16 cellular contexts compared by ENCODE assay signal in genomic region chr22:43136801-43137200, GRCh38. TPM values are rescaled to one million over a fixed set of nuclear protein-coding genes. Genes with fewer than 3 reads are reported as not detected.
DNase-seq lines count a peak whose midpoint lies in the region; ATAC-seq and TF ChIP-seq lines count a peak whose summit lies in the region.
"Had no signal": no experiment of that assay in that cellular context is flagged by ENCODE, and none has a peak within 500 bp of the region (broad histone marks: within the 10 kb centered on the region; RNA-seq: fewer than 3 reads in every experiment).

No MANE protein-coding gene starts in this region.

- no peak overlapping the region for H3K4me3 ChIP-seq in heart right ventricle
- H3K4me3 ChIP-seq in neutrophil (ENCODE audit: low read depth in 1 of 2, low read length in 1 of 2) = peak overlapping the region in 1 of 2 experiments; percentile 4
- no peak overlapping the region for H3K4me3 ChIP-seq in upper lobe of right lung
- H3K4me3 ChIP-seq: HAP-1, SJCRH30 had no signal

- DNase-seq in Right ventricle myocardium superior = no peak
- DNase-seq in left cardiac atrium = no peak
- DNase-seq in heart right ventricle = no peak
- DNase-seq in upper lobe of right lung = no peak
- no peak for DNase-seq in activated T-cell treated with anti-CD3 and anti-CD28 coated beads, Interleukin-2, amount 50 U/mL, for 48 hours
- DNase-seq in SW 1271 (lab: John Stamatoyannopoulos, UW) = no peak
- DNase-seq: DMS 273 treated with DMSO at 0.1 percent for 48 hours; NCI-H1436; NCI-H2029; NCI-H446 treated with DMSO at 0.1 percent for 48 hours; NK-92 treated with Interleukin-12 subunit alpha and Interleukin-12 subunit beta, amount 100 ng/mL, for 24 hours had no signal

- no peaks in the 10 kb centered on the region for H3K9me3 ChIP-seq in heart right ventricle
- no peaks in the 10 kb centered on the region for H3K9me3 ChIP-seq in neutrophil
- H3K9me3 ChIP-seq in upper lobe of right lung = no peaks in the 10 kb centered on the region
- H3K9me3 ChIP-seq: HAP-1, SJCRH30 had no signal

- TF ChIP-seq CTCF in heart right ventricle (IDR thresholded peaks at IDR 0.05) (no peak), neutrophil (IDR thresholded peaks at IDR 0.05) (no peak), upper lobe of right lung (IDR thresholded peaks at IDR 0.05) (no peak)

- H3K36me3 ChIP-seq in heart right ventricle (peaks cover 0 to 94% (median 34%) of the 10 kb centered on the region in 9 donors), neutrophil (peaks cover 11% of the 10 kb centered on the region), upper lobe of right lung (peaks cover 68% of the 10 kb centered on the region)

- H3K27me3 ChIP-seq in heart right ventricle (no peaks in the 10 kb centered on the region), neutrophil (no peaks in the 10 kb centered on the region), upper lobe of right lung (no peaks in the 10 kb centered on the region)
- H3K27me3 ChIP-seq: SJCRH30 had no signal

- H3K27ac ChIP-seq in heart right ventricle = peak overlapping the region in 7 of 10 donors; percentile 3 to 69 (median 53)
- peak overlapping the region; percentile 81 for H3K27ac ChIP-seq in neutrophil
- H3K27ac ChIP-seq in upper lobe of right lung = no peak overlapping the region
- H3K27ac ChIP-seq: SJCRH30 had no signal

- ATAC-seq in Right ventricle myocardium superior (ENCODE audit: poor library complexity) = peak; percentile 53
- no peak for ATAC-seq in left cardiac atrium
- ATAC-seq in heart right ventricle = peak in 6 of 8 donors; percentile 23 to 53 (median 38)
- ATAC-seq in upper lobe of right lung = peak; percentile 7
- no peak for ATAC-seq in GM19035 (IDR thresholded peaks at IDR 0.05; ENCODE audit: unreplicated experiment)

- H3K4me1 ChIP-seq in heart right ventricle (peaks cover 2 to 40% (median 24%) of the 10 kb centered on the region in 9 donors), neutrophil (ENCODE audit: control insufficient read depth in 1 of 2, insufficient read depth in 1 of 2, low read depth in 1 of 2, low read length in 1 of 2) (peaks cover 24 to 32% of the 10 kb centered on the region in 2 experiments), upper lobe of right lung (peaks cover 15% of the 10 kb centered on the region)
- H3K4me1 ChIP-seq: SJCRH30 had no signal

- intact Hi-C loops in Right ventricle myocardium superior (cut with DNase I) (no loop called here), left cardiac atrium (cut with DNase I) (no loop called here), heart right ventricle (cut with DNase I) (no loop called here), upper lobe of right lung (cut with DNase I) (no loop called here)

- 31 to 45% methylated on average over 10 of the region's 10 CpGs for WGBS in heart right ventricle, 2 donors

RNA-seq across cellular contexts. Expression of gene MCAT, which starts 6.4 kb away (rescaled TPM):
- total RNA-seq in Right ventricle myocardium superior (16.9 TPM), left cardiac atrium (10 to 100 TPM; 10.4 to 12.7 TPM), heart right ventricle (10 to 100 TPM; 12.8 to 18.2 (median 15.2) TPM), upper lobe of right lung (12.1 TPM)
- polyA plus RNA-seq in heart right ventricle = 10 to 100 TPM; 17.6 to 33.4 TPM

RNA-seq across cellular contexts. Expression of gene TSPO, which starts 14.6 kb away (rescaled TPM):
- total RNA-seq in Right ventricle myocardium superior = 126 TPM
- total RNA-seq in left cardiac atrium = 100 to 1,000 TPM in 1 of 2 donors, 10 to 100 TPM in 1; 96.2 to 147 TPM
- 100 to 1,000 TPM in 4 of 10 donors, 10 to 100 TPM in 6; 84.7 to 173 (median 99.0) TPM for total RNA-seq in heart right ventricle
- 100 to 1,000 TPM; 231 to 258 TPM for polyA plus RNA-seq in heart right ventricle
- 185 TPM for total RNA-seq in upper lobe of right lung

RNA-seq across cellular contexts. Expression of gene BIK, which starts 26.3 kb away (rescaled TPM):
- total RNA-seq in Right ventricle myocardium superior (not detected), left cardiac atrium (not detected), heart right ventricle (under 1 TPM in 5 of 10 donors, not detected in 5; 0.32 to 0.81 (median 0.57) TPM), upper lobe of right lung (0.87 TPM)
- under 1 TPM; 0.28 to 0.88 TPM for polyA plus RNA-seq in heart right ventricle
- total RNA-seq: RPMI7951 had no signal

RNA-seq across cellular contexts. Expression of gene TTLL1, which starts 47.6 kb away (rescaled TPM):
- total RNA-seq in Right ventricle myocardium superior (7.8 TPM), left cardiac atrium (1 to 10 TPM; 4.2 to 5.7 TPM), heart right ventricle (10 to 100 TPM in 7 of 10 donors, 1 to 10 TPM in 3; 7.2 to 14.5 (median 11.0) TPM), upper lobe of right lung (5.1 TPM)
- polyA plus RNA-seq in heart right ventricle = 1 to 10 TPM; 4.5 to 5.7 TPM

RNA-seq across cellular contexts. Expression of gene TTLL12, which starts 50.1 kb away (rescaled TPM):
- total RNA-seq in Right ventricle myocardium superior = 11.1 TPM
- 10 to 100 TPM in 1 of 2 donors, 1 to 10 TPM in 1; 9.3 to 10.3 TPM for total RNA-seq in left cardiac atrium
- total RNA-seq in heart right ventricle = 10 to 100 TPM in 4 of 10 donors, 1 to 10 TPM in 6; 8.0 to 18.9 (median 9.6) TPM
- 10 to 100 TPM in 1 of 2 donors, 1 to 10 TPM in 1; 8.1 to 16.7 TPM for polyA plus RNA-seq in heart right ventricle
- total RNA-seq in upper lobe of right lung = 20.5 TPM

Comparison
In these comparisons a context has a peak if more than half of its experiments do, and no peak if none do; other contexts are left out.
1. ATAC-seq: peak in Right ventricle myocardium superior (single experiment), heart right ventricle (6 of 8) and upper lobe of right lung (single experiment); none in left cardiac atrium (0 of 2) and GM19035 (single experiment).